Comparison of ENCODE assay signal across 8 cellular contexts in the genomic region with DNA sequence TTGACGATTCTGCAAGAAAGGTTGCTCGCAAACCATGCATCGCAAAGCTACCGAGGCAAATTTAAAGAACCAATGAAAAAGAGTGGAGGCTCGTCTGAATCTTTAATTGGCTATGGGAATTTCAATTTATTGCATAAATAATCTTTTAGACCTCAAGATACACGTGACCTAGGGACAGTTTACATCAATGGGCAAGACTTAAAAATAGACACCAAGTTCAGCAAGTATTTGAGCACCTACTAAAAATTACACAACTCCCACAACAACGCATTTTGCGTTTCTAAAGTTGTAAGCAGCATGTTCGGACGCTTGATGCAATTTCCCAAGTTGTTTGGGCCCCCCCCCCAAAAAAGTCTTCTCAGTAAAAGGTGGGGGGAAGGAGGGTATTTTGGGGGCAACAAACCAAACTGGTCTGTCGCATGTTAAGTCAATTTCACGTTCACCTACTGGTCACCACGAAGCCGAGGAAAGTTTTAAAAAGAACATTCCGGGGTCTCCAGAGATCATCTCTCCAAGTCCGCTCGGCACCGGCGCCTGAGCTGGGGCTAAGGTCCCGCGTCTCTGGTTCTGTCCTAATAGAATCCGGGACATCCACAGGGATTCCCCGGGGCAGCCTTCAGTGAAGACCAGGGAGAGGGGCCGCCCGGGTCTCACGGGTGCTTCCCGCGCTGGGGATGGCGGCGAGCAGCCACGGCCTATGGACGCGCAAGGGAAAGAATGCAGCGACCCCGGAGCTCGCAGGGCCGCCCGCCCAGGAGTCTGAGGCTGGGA. TPM values are rescaled to one million over a fixed set of nuclear protein-coding genes. Genes with fewer than 3 reads are reported as not detected.
A peak's percentile ranks its signal among the peaks of the same experiment; 100 is the strongest.
DNase-seq lines count a peak whose midpoint lies in the region; ATAC-seq and TF ChIP-seq lines count a peak whose summit lies in the region.

No MANE protein-coding gene starts in this region.

- no peaks in the 10 kb centered on the region for H3F3A ChIP-seq in PC-3 (ENCODE audit: low read length, unreplicated experiment)

- under 1% methylated on average over 23 of the region's 38 CpGs for WGBS in right lobe of liver (ENCODE audit: insufficient coverage, low coverage, low lambda C conversion rate, missing lambda C conversion rate)

- H3K4me2 ChIP-seq in PC-3 (ENCODE audit: low read length) = peak overlapping the region; percentile 89

- intact Hi-C loops in PC-3 (cut with micrococcal nuclease) = loop anchor here (1.0 to 10.0 kb wide), 4 partner anchors 26 to 409 kb away; a partner anchor contains a TSS
- intact Hi-C loops in right lobe of liver (cut with DNase I) = no loop called here

- no peaks in the 10 kb centered on the region for H3K9me2 ChIP-seq in PC-3 (replicated peaks; ENCODE audit: low read length)

- H3K4me1 ChIP-seq in PC-3 (ENCODE audit: insufficient read depth, low read length) = peaks cover 59% of the 10 kb centered on the region
- peaks cover 0 to 59% (median 18%) of the 10 kb centered on the region in 4 donors for H3K4me1 ChIP-seq in right lobe of liver
- peaks cover 38 to 65% of the 10 kb centered on the region in 2 donors for H3K4me1 ChIP-seq in thoracic aorta (ENCODE audit: control insufficient read depth in 1 of 2, low read depth in 2 of 2)

- H3K4me3 ChIP-seq in GM12864 (ENCODE audit: low read depth, low read length) (peak overlapping the region; percentile 94), PC-3 (ENCODE audit: low read length) (peak overlapping the region; percentile 74), right lobe of liver (peak overlapping the region; percentile 83 to 92 (median 90)), thoracic aorta (peak overlapping the region; percentile 97)

- POLR2A ChIA-PET in PC-3 (lab: Charles Lee; ENCODE audit: unreplicated experiment) = interaction anchor here (0.7 kb wide), 1 partner anchor 41 kb away, joined by 4 read pairs; no protein-coding TSS in a partner anchor

- H3K27ac ChIP-seq in PC-3 (ENCODE audit: low read length) (peak overlapping the region; percentile 95), caudate nucleus (ENCODE audit: low read depth, low read length) (peak overlapping the region; percentile 99), right lobe of liver (peak overlapping the region; percentile 97 to 99 (median 99)), thoracic aorta (peak overlapping the region; percentile 95 to 96)

- DNase-seq in GM12864 (ENCODE audit: low read depth) (no peak), PC-3 (peak; percentile 49), caudate nucleus (lab: John Stamatoyannopoulos, UW) (peak in 5 of 61 donors; percentile 27 to 74 (median 51)), right lobe of liver (no peak), thoracic aorta (ENCODE audit: low spot score) (no peak)
- DNase-seq in activated effector memory CD4-positive, alpha-beta T cell treated with anti-CD3 and anti-CD28 coated beads, Interleukin-2, amount 50 U/mL, for 16 hours = no peak

- no peaks in the 10 kb centered on the region for H3K27me3 ChIP-seq in PC-3 (ENCODE audit: low read length)
- no peaks in the 10 kb centered on the region for H3K27me3 ChIP-seq in right lobe of liver
- H3K27me3 ChIP-seq in thoracic aorta (replicated peaks; ENCODE audit: insufficient read depth) = no peaks in the 10 kb centered on the region

- H2AFZ ChIP-seq in PC-3 (ENCODE audit: low read length) = peak overlapping the region; percentile 33; the same call in 1 of the 2 replicates

- H3K9ac ChIP-seq in PC-3 (ENCODE audit: low read length) = peak overlapping the region; percentile 99

- H3K9me3 ChIP-seq in PC-3 (ENCODE audit: low read length) = no peaks in the 10 kb centered on the region
- H3K9me3 ChIP-seq in right lobe of liver = no peaks in the 10 kb centered on the region
- H3K9me3 ChIP-seq in thoracic aorta = no peaks in the 10 kb centered on the region

- peak; percentile 4 for ATAC-seq in HG02623 (IDR thresholded peaks at IDR 0.05; ENCODE audit: unreplicated experiment)
- ATAC-seq in PC-3 = no peak; the same call in 1 of the 2 replicates
- ATAC-seq in right lobe of liver = peak in 1 of 4 donors; percentile 0
- ATAC-seq in thoracic aorta (ENCODE audit: insufficient number of reproducible peaks, low FRiP score, low read depth) = no peak
- no peak for ATAC-seq in esophagus mucosa

- BruUV-seq in PC-3 (replicated peaks; lab: Mats Ljungman, UMichigan) = TSS peak; percentile 48

- CTCF ChIA-PET in PC-3 (lab: Charles Lee) = interaction anchor here (1.0 to 1.3 kb wide), 2 partner anchors 23 to 25 kb away, joined by 3 to 7 read pairs; no protein-coding TSS in a partner anchor

- TF ChIP-seq POLR2A in right lobe of liver (IDR thresholded peaks at IDR 0.05) = no peak

- TF ChIP-seq CTCF in GM12864 (IDR thresholded peaks at IDR 0.05; ENCODE audit: low read depth, low read length, missing control alignments) = no peak
- TF ChIP-seq CTCF in PC-3 (conservative IDR thresholded peaks at IDR 0.05; ENCODE audit: low read depth, low read length) = no peak
- no peak for TF ChIP-seq CTCF in right lobe of liver (IDR thresholded peaks at IDR 0.05)
- TF ChIP-seq CTCF in thoracic aorta (IDR thresholded peaks at IDR 0.05) = no peak

- H3K36me3 ChIP-seq in PC-3 (ENCODE audit: low read depth, low read length) (peaks cover 47% of the 10 kb centered on the region), right lobe of liver (no peaks in the 10 kb centered on the region), thoracic aorta (no peaks in the 10 kb centered on the region)

- peaks cover 98% of the 10 kb centered on the region for H3K79me2 ChIP-seq in PC-3 (ENCODE audit: low read length)

- peaks cover 65% of the 10 kb centered on the region for H4K20me1 ChIP-seq in PC-3 (ENCODE audit: low read length)

RNA-seq across cellular contexts. Expression of a gene that starts 0.8 kb away (rescaled TPM):
- total RNA-seq in PC-3 (2014; rRNA removed) (159 and 189 TPM in 2 replicates), right lobe of liver (10 to 100 TPM; 32.6 to 74.5 (median 46.0) TPM), thoracic aorta (100 to 1,000 TPM in 1 of 2 donors, 10 to 100 TPM in 1; 63.0 to 112 TPM), esophagus mucosa (63.0 TPM)

RNA-seq across cellular contexts. Expression of a gene that starts 1.0 kb away (rescaled TPM):
- total RNA-seq in PC-3 (2014; rRNA removed) (15.1 and 18.8 TPM in 2 replicates), right lobe of liver (1 to 10 TPM; 6.0 to 8.4 (median 7.5) TPM), thoracic aorta (1 to 10 TPM; 7.4 to 8.8 TPM), esophagus mucosa (12.8 TPM)
